In the genomic region with DNA sequence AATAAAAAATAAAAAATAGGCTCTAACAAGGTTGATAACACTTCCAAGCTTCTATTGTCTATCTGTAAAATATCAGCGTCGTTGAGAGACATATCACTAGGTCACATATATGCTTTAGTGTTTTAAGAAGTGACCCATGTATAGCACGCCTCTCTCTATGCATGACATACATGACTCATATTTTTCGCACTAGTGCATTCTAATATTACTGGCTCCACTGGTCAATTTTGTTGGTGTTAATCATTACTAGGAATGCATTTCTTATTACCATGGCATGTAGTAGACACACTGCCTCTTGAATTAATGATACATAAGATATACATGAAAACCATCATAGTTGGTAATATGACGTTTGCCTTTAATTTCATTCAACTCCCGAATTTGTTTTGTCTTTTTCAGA, we compare ENCODE assay signal across 25 cellular contexts.
"Had no signal": no experiment of that assay in that cellular context is flagged by ENCODE, and none has a peak within 500 bp of the region (broad histone marks: within the 10 kb centered on the region; RNA-seq: fewer than 3 reads in every experiment).

No MANE protein-coding gene starts in this region.

- FAIRE-seq: astrocyte, bronchial epithelial cell, frontal cortex had no signal

- DNase-seq: activated CD4-positive, alpha-beta T cell treated with anti-CD3 and anti-CD28 coated beads for 1 hour; activated CD4-positive, alpha-beta T cell treated with anti-CD3 and anti-CD28 coated beads for 4 hours; activated CD4-positive, alpha-beta T cell treated with anti-CD3 and anti-CD28 coated beads, Interleukin-2, amount 10 ng/mL, durations not matched to agents 7 days and 5 days; activated CD4-positive, alpha-beta T cell treated with anti-CD3 and anti-CD28 coated beads, Interleukin-2, amount 50 U/mL, for 48 hours; activated CD8-positive, alpha-beta memory T cell treated with anti-CD3 and anti-CD28 coated beads for 24 hours; activated CD8-positive, alpha-beta T cell treated with anti-CD3 and anti-CD28 coated beads for 36 hours; activated effector memory CD4-positive, alpha-beta T cell treated with Interleukin-2 at 50 U/mL for 16 hours; activated gamma-delta T cell treated with Interleukin-2 at 50 U/mL for 16 hours; activated naive CD4-positive, alpha-beta T cell treated with anti-CD3 and anti-CD28 coated beads, Interleukin-2, amount 50 U/mL, for 16 hours; activated naive CD4-positive, alpha-beta T cell treated with Interleukin-2 at 50 U/mL for 16 hours; activated T-cell treated with anti-CD3 and anti-CD28 coated beads, Interleukin-2, amount 50 U/mL, for 4 hours; amniotic stem cell; anterior cingulate cortex; brain microvascular endothelial cell; dorsolateral prefrontal cortex; effector memory CD8-positive, alpha-beta T cell; foreskin fibroblast; head of caudate nucleus; hippocampal formation; T-helper 17 cell had no signal

- ATAC-seq: activated CD8-positive, alpha-beta T cell treated with anti-CD3 and anti-CD28 coated beads for 36 hours; activated T-cell treated with anti-CD3 and anti-CD28 coated beads, Interleukin-2, amount 50 U/mL, for 4 hours; activated T-helper 17 cell treated with anti-CD3 and anti-CD28 coated beads, Interleukin-2, amount 50 U/mL, for 72 hours; effector memory CD8-positive, alpha-beta T cell; T-helper 17 cell; WTC11 had no signal
